22 cellular contexts compared by ENCODE assay signal in genomic region chr10:80515511-80515910, GRCh38. TPM values are rescaled to one million over a fixed set of nuclear protein-coding genes. Genes with fewer than 3 reads are reported as not detected.
DNase-seq lines count a peak whose midpoint lies in the region; ATAC-seq, FAIRE-seq and TF ChIP-seq lines count a peak whose summit lies in the region.
"Had no signal": no experiment of that assay in that cellular context is flagged by ENCODE, and none has a peak within 500 bp of the region (broad histone marks: within the 10 kb centered on the region; RNA-seq: fewer than 3 reads in every experiment).

No MANE protein-coding gene starts in this region.

- no peak for DNase-seq in activated naive CD4-positive, alpha-beta T cell treated with anti-CD3 and anti-CD28 coated beads for 36 hours
- no peak for DNase-seq in activated naive CD4-positive, alpha-beta T cell treated with anti-CD3 and anti-CD28 coated beads, Interleukin-2, amount 50 U/mL, for 16 hours
- no peak for DNase-seq in CD4-positive, alpha-beta T cell
- peak; percentile 29 for DNase-seq in kidney
- DNase-seq in suprapubic skin (ENCODE audit: low spot score in 2 of 2): no peak
- no peak for DNase-seq in globus pallidus (ENCODE audit: low spot score)
- DNase-seq in NCI-H82 (lab: John Stamatoyannopoulos, UW): no peak
- DNase-seq: Calu3, DMS79, HCEC 1CT, IMR-90, Kasumi-1, NCI-H1417, NCI-H1930, NCI-H2171, NCI-H446 treated with DMSO at 0.1 percent for 48 hours, NCI-H774 had no signal

- H3K4me3 ChIP-seq in kidney (ENCODE audit: low read length in 2 of 2) (no peak overlapping the region), suprapubic skin (no peak overlapping the region)
- H3K4me3 ChIP-seq: GM12878 had no signal

- H3K4me3 Mint-ChIP-seq in activated naive CD4-positive, alpha-beta T cell treated with anti-CD3 and anti-CD28 coated beads for 36 hours: no peak overlapping the region
- H3K4me3 Mint-ChIP-seq in CD4-positive, alpha-beta T cell: no peak overlapping the region

- no peaks in the 10 kb centered on the region for H3K27me3 ChIP-seq in CD4-positive, alpha-beta T cell (ENCODE audit: control insufficient read depth, insufficient read depth, low read length)
- H3K27me3 ChIP-seq in suprapubic skin: no peaks in the 10 kb centered on the region

- no peak overlapping the region for H3K27ac ChIP-seq in CD4-positive, alpha-beta T cell (ENCODE audit: low read depth, low read length)
- H3K27ac ChIP-seq in kidney (ENCODE audit: low read depth in 2 of 2, low read length in 2 of 2) (no peak overlapping the region), suprapubic skin (peak overlapping the region; percentile 24)

- no peak for TF ChIP-seq CTCF in CD4-positive, alpha-beta T cell (IDR thresholded peaks at IDR 0.05)
- no peak for TF ChIP-seq CTCF in kidney (IDR thresholded peaks at IDR 0.05; ENCODE audit: borderline replicate concordance, extremely low read depth, insufficient read depth)
- TF ChIP-seq CTCF in suprapubic skin (IDR thresholded peaks at IDR 0.05): no peak

- 94% methylated on average over 5 of the region's 5 CpGs for WGBS in suprapubic skin

- peak overlapping the region; percentile 46 for H3K27ac Mint-ChIP-seq in activated naive CD4-positive, alpha-beta T cell treated with anti-CD3 and anti-CD28 coated beads for 36 hours
- H3K27ac Mint-ChIP-seq in CD4-positive, alpha-beta T cell: peak overlapping the region; percentile 62

- H3K36me3 Mint-ChIP-seq in activated naive CD4-positive, alpha-beta T cell treated with anti-CD3 and anti-CD28 coated beads for 36 hours (ENCODE audit: low read depth): peaks cover 19% of the 10 kb centered on the region
- H3K36me3 Mint-ChIP-seq in CD4-positive, alpha-beta T cell (ENCODE audit: low read depth): peaks cover 100% of the 10 kb centered on the region

- H3K4me1 ChIP-seq in kidney (ENCODE audit: control insufficient read depth in 1 of 2, insufficient read depth in 1 of 2, low read depth in 1 of 2, low read length in 2 of 2) (peaks cover 2 to 16% of the 10 kb centered on the region in 2 donors), suprapubic skin (peaks cover 36% of the 10 kb centered on the region)

- CTCF ChIA-PET in activated naive CD4-positive, alpha-beta T cell treated with anti-CD3 and anti-CD28 coated beads for 36 hours (lab: Charles Lee): interaction anchor here (3.0 to 21.2 kb wide), 2 partner anchors 10 to 66 kb away, joined by 29 to 916 read pairs; partner anchors contain the start of gene TSPAN14
- CTCF ChIA-PET in CD4-positive, alpha-beta T cell (lab: Charles Lee): interaction anchor here (1.1 kb wide), 1 partner anchor 10 kb away, joined by 4 read pairs; no protein-coding TSS in a partner anchor

- no peaks in the 10 kb centered on the region for H3K27me3 Mint-ChIP-seq in activated naive CD4-positive, alpha-beta T cell treated with anti-CD3 and anti-CD28 coated beads for 36 hours (ENCODE audit: low read depth)
- no peaks in the 10 kb centered on the region for H3K27me3 Mint-ChIP-seq in CD4-positive, alpha-beta T cell

- intact Hi-C loops in activated naive CD4-positive, alpha-beta T cell treated with anti-CD3 and anti-CD28 coated beads for 36 hours (cut with micrococcal nuclease): no loop called here
- intact Hi-C loops in CD4-positive, alpha-beta T cell (cut with DNase I, micrococcal nuclease): no loop called here
- intact Hi-C loops in kidney (cut with DNase I): no loop called here

- no peak for TF ChIP-seq POLR2A in suprapubic skin (IDR thresholded peaks at IDR 0.05)

- no peaks in the 10 kb centered on the region for H3K9me3 ChIP-seq in CD4-positive, alpha-beta T cell (ENCODE audit: control insufficient read depth, low read length)
- H3K9me3 ChIP-seq in kidney (ENCODE audit: control insufficient read depth in 1 of 2, low read length in 2 of 2) (no peaks in the 10 kb centered on the region), suprapubic skin (no peaks in the 10 kb centered on the region)

- POLR2A ChIA-PET in CD4-positive, alpha-beta T cell (lab: Charles Lee): interaction anchor here (0.8 to 1.6 kb wide), 4 partner anchors 10 to 71 kb away, joined by 3 to 5 read pairs (median 3); no protein-coding TSS in a partner anchor

- H3K9me3 Mint-ChIP-seq in activated naive CD4-positive, alpha-beta T cell treated with anti-CD3 and anti-CD28 coated beads for 36 hours: no peaks in the 10 kb centered on the region
- H3K9me3 Mint-ChIP-seq in CD4-positive, alpha-beta T cell: no peaks in the 10 kb centered on the region

- H3K9ac ChIP-seq in kidney (ENCODE audit: low read length in 2 of 2): no peak overlapping the region

- no peak for ATAC-seq in CD4-positive, alpha-beta T cell (ENCODE audit: poor library complexity)
- no peak for ATAC-seq in HG03039 (IDR thresholded peaks at IDR 0.05; ENCODE audit: unreplicated experiment)
- ATAC-seq: GM12878 had no signal

- peaks cover 47 to 65% of the 10 kb centered on the region in 2 donors for H3K36me3 ChIP-seq in kidney (ENCODE audit: control insufficient read depth in 1 of 2, insufficient read depth in 2 of 2, low read length in 2 of 2)
- H3K36me3 ChIP-seq in suprapubic skin: peaks cover 99% of the 10 kb centered on the region

- TF ChIP-seq EP300 in suprapubic skin (IDR thresholded peaks at IDR 0.05): no peak

- peaks cover 18% of the 10 kb centered on the region for H3K4me1 Mint-ChIP-seq in activated naive CD4-positive, alpha-beta T cell treated with anti-CD3 and anti-CD28 coated beads for 36 hours (ENCODE audit: low read depth)
- peaks cover 17% of the 10 kb centered on the region for H3K4me1 Mint-ChIP-seq in CD4-positive, alpha-beta T cell (ENCODE audit: low read depth)

- no peak for FAIRE-seq in kidney (lab: Jason Lieb, UNC)
- FAIRE-seq: A204.1, GM12878 had no signal

RNA-seq across cellular contexts. Expression of gene SH2D4B, which starts 22.2 kb away (rescaled TPM):
- total RNA-seq in activated naive CD4-positive, alpha-beta T cell treated with anti-CD3 and anti-CD28 coated beads for 36 hours: under 1 TPM; 0.05 to 0.10 TPM
- total RNA-seq in CD4-positive, alpha-beta T cell: under 1 TPM; 0.16 to 0.31 TPM
- total RNA-seq in kidney: 0.09 TPM
- not detected for polyA plus RNA-seq in kidney (ENCODE audit: insufficient read depth, low read depth, low replicate concordance)
- under 1 TPM in 2 of 4 donors, not detected in 2; 0.18 to 0.23 TPM for total RNA-seq in suprapubic skin
- total RNA-seq: Calu3, G401, HT-29, IMR-90 had no signal
- polyA plus RNA-seq: IMR-90 had no signal
